8 cellular contexts compared by ENCODE assay signal in the genomic region with DNA sequence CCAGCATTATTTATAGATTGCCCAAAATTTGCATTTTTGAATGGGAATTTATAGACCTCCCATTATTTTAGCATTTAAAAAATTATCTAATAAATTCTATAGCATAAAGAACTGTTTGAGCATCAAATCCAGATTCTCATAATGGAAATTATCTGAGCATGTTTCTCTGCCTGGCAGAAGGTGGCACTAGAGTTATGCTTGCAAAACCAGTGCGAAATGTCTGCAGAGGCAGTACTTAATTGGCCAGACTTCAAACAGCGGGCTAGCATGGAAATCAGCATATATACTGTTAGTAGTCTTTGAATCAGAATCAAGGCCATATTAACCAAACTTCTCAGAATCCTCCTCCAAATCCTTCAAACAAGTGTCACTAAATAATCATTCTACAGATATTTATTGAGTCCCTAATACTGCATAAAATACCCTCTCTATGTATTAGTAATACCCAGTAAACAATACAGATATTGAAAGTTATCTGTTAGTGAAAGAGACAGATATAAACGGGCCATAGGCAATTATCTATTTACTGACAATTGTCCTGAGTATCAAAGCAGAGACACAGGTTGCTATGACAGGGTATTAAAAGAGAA.
DNase-seq lines count a peak whose midpoint lies in the region; ATAC-seq and TF ChIP-seq lines count a peak whose summit lies in the region.

No MANE protein-coding gene starts in this region.

- H3K4me1 ChIP-seq in liver (ENCODE audit: control insufficient read depth in 4 of 4, insufficient read depth in 4 of 4, low read length in 3 of 4) = peaks cover 0 to 8% (median 4%) of the 10 kb centered on the region in 4 donors

- peak; percentile 89 for TF ChIP-seq CTCF in choroid plexus epithelial cell (conservative IDR thresholded peaks at IDR 0.05; ENCODE audit: low read depth, low read length)
- TF ChIP-seq CTCF in liver (IDR thresholded peaks at IDR 0.05; ENCODE audit: low read depth, low read length, missing input control) = peak; percentile 63

- H3K9ac ChIP-seq in liver (ENCODE audit: low read depth in 1 of 2, low read length in 2 of 2) = no peak overlapping the region

- ATAC-seq in HG02610 (IDR thresholded peaks at IDR 0.05; ENCODE audit: unreplicated experiment) (peak; percentile 32), GM21529 (IDR thresholded peaks at IDR 0.05; ENCODE audit: unreplicated experiment) (no peak)

- CTCF ChIA-PET in activated CD4-positive, alpha-beta memory T cell treated with anti-CD3 and anti-CD28 coated beads, Interleukin-2, amount 10 ng/mL, durations not matched to agents 7 days and 5 days (lab: Charles Lee) = interaction anchor here (0.7 to 2.0 kb wide), 3 partner anchors 12 to 243 kb away, joined by 3 to 4 read pairs (median 4); no protein-coding TSS in a partner anchor

- H3K4me3 ChIP-seq in choroid plexus epithelial cell (ENCODE audit: low read depth, low read length) (no peak overlapping the region), liver (ENCODE audit: low read depth in 1 of 3, low read length in 3 of 3) (no peak overlapping the region)

- no peaks in the 10 kb centered on the region for H3K36me3 Mint-ChIP-seq in activated CD4-positive, alpha-beta memory T cell treated with anti-CD3 and anti-CD28 coated beads, Interleukin-2, amount 10 ng/mL, durations not matched to agents 7 days and 5 days (ENCODE audit: low read depth)

- H3K4me1 Mint-ChIP-seq in activated CD4-positive, alpha-beta memory T cell treated with anti-CD3 and anti-CD28 coated beads, Interleukin-2, amount 10 ng/mL, durations not matched to agents 7 days and 5 days = peaks cover 10% of the 10 kb centered on the region

- H3K27me3 ChIP-seq in liver (ENCODE audit: control insufficient read depth in 4 of 4, insufficient read depth in 4 of 4, low read length in 3 of 4) = no peaks in the 10 kb centered on the region

- POLR2A ChIA-PET in activated CD4-positive, alpha-beta memory T cell treated with anti-CD3 and anti-CD28 coated beads, Interleukin-2, amount 10 ng/mL, durations not matched to agents 7 days and 5 days (lab: Charles Lee) = no interaction called here

- TF ChIP-seq RAD21 in liver (IDR thresholded peaks at IDR 0.05) = peak; percentile 91

- H3K27ac ChIP-seq in liver (ENCODE audit: low read depth in 1 of 2, low read length in 2 of 2) = no peak overlapping the region

- no peak overlapping the region for H3K4me3 Mint-ChIP-seq in activated CD4-positive, alpha-beta memory T cell treated with anti-CD3 and anti-CD28 coated beads, Interleukin-2, amount 10 ng/mL, durations not matched to agents 7 days and 5 days

- peaks cover 8% of the 10 kb centered on the region for H3K27me3 Mint-ChIP-seq in activated CD4-positive, alpha-beta memory T cell treated with anti-CD3 and anti-CD28 coated beads, Interleukin-2, amount 10 ng/mL, durations not matched to agents 7 days and 5 days

- H3K27ac Mint-ChIP-seq in activated CD4-positive, alpha-beta memory T cell treated with anti-CD3 and anti-CD28 coated beads, Interleukin-2, amount 10 ng/mL, durations not matched to agents 7 days and 5 days = no peak overlapping the region

- WGBS in liver = 9% methylated on average over 3 of the region's 3 CpGs

- DNase-seq in DMS114 treated with DMSO at 0.1 percent for 48 hours (lab: John Stamatoyannopoulos, UW; ENCODE audit: unreplicated experiment) (peak; percentile 31), NOMO-1 (lab: John Stamatoyannopoulos, UW; ENCODE audit: unreplicated experiment in 2 of 2) (peak; percentile 7 to 38), choroid plexus epithelial cell (ENCODE audit: low read depth) (peak; percentile 91)
- no peak for DNase-seq in activated T-cell treated with anti-CD3 and anti-CD28 coated beads, Interleukin-2, amount 50 U/mL, for 1 hour
- DNase-seq in activated CD4-positive, alpha-beta memory T cell treated with anti-CD3 and anti-CD28 coated beads, Interleukin-2, amount 10 ng/mL, durations not matched to agents 7 days and 5 days = no peak

- H3K36me3 ChIP-seq in liver (ENCODE audit: control insufficient read depth in 4 of 4, insufficient read depth in 3 of 4, low read depth in 1 of 4, low read length in 3 of 4) = no peaks in the 10 kb centered on the region

- H3K9me3 Mint-ChIP-seq in activated CD4-positive, alpha-beta memory T cell treated with anti-CD3 and anti-CD28 coated beads, Interleukin-2, amount 10 ng/mL, durations not matched to agents 7 days and 5 days = no peaks in the 10 kb centered on the region

- H3K9me3 ChIP-seq in liver (ENCODE audit: control insufficient read depth in 4 of 4, low read length in 3 of 4) = no peaks in the 10 kb centered on the region

TF ChIP-seq in liver, 16 proteins besides CTCF, POLR2A, EP300 and RAD21:
- TF ChIP-seq GABPA (IDR thresholded peaks at IDR 0.05 in 1 of 2, conservative IDR thresholded peaks at IDR 0.05 in 1 of 2) (no peak), FOXA1 (IDR thresholded peaks at IDR 0.05) (no peak), TAF1 (conservative IDR thresholded peaks at IDR 0.05) (no peak)

Comparison
In these comparisons a context has a peak if more than half of its experiments do, and no peak if none do; other contexts are left out.
1. DNase-seq: peak in DMS114 treated with DMSO at 0.1 percent for 48 hours (single experiment), NOMO-1 (2 of 2) and choroid plexus epithelial cell (single experiment); none in activated T-cell treated with anti-CD3 and anti-CD28 coated beads, Interleukin-2, amount 50 U/mL, for 1 hour (single experiment) and activated CD4-positive, alpha-beta memory T cell treated with anti-CD3 and anti-CD28 coated beads, Interleukin-2, amount 10 ng/mL, durations not matched to agents 7 days and 5 days (single experiment).